20 cellular contexts compared by ENCODE assay signal in genomic region chr22:39259698-39260097, GRCh38.
"Had no signal": no experiment of that assay in that cellular context is flagged by ENCODE, and none has a peak within 500 bp of the region (broad histone marks: within the 10 kb centered on the region; RNA-seq: fewer than 3 reads in every experiment).

No MANE protein-coding gene starts in this region.

- H3K4me3 ChIP-seq: ovary, psoas muscle, right atrium auricular region, smooth muscle cell, suprapubic skin, tibial nerve had no signal

- H3K27ac ChIP-seq: ovary, psoas muscle, right atrium auricular region, suprapubic skin, tibial nerve, VCaP had no signal

- DNase-seq: activated CD4-positive, alpha-beta T cell treated with anti-CD3 and anti-CD28 coated beads for 4 hours; activated CD4-positive, alpha-beta T cell treated with anti-CD3 and anti-CD28 coated beads, Interleukin-2, amount 50 U/mL, for 4 hours; activated naive CD4-positive, alpha-beta T cell; activated T-cell treated with anti-CD3 and anti-CD28 coated beads for 4 hours; activated T-cell treated with anti-CD3 and anti-CD28 coated beads, Interleukin-2, amount 50 U/mL, for 72 hours; effector CD8-positive, alpha-beta T cell; glutamatergic neuron; left colon; mammary epithelial cell; ovary; psoas muscle; stimulated activated CD4-positive, alpha-beta T cell treated with anti-CD3 and anti-CD28 coated beads, Interleukin-1b, Interleukin-23, amount 100 ng/mL, for 48 hours; stimulated activated naive CD4-positive, alpha-beta T cell; T-helper 9 cell had no signal

- H3K9me3 ChIP-seq: psoas muscle, suprapubic skin had no signal

- H3K36me3 ChIP-seq: ovary, right atrium auricular region, suprapubic skin had no signal

- ATAC-seq: activated naive CD4-positive, alpha-beta T cell treated with anti-CD3 and anti-CD28 coated beads, Interleukin-2, amount 50 U/mL, for 72 hours; activated T-cell treated with anti-CD3 and anti-CD28 coated beads, Interleukin-2, amount 50 U/mL, for 72 hours; left colon; psoas muscle had no signal

- H3K4me2 ChIP-seq: smooth muscle cell had no signal

- H3K27me3 ChIP-seq: ovary, right atrium auricular region, suprapubic skin, tibial nerve had no signal
